ENCODE assay signal across 9 cellular contexts in genomic region chr6:156767603-156768467, GRCh38. TPM values are rescaled to one million over a fixed set of nuclear protein-coding genes. Genes with fewer than 3 reads are reported as not detected.
DNase-seq lines count a peak whose midpoint lies in the region; ATAC-seq and TF ChIP-seq lines count a peak whose summit lies in the region.
"Had no signal": no experiment of that assay in that cellular context is flagged by ENCODE, and none has a peak within 500 bp of the region (broad histone marks: within the 10 kb centered on the region; RNA-seq: fewer than 3 reads in every experiment).

No MANE protein-coding gene starts in this region.

- no peaks in the 10 kb centered on the region for H3K9me3 Mint-ChIP-seq in MCF 10A (ENCODE audit: unreplicated experiment)
- H3K9me3 Mint-ChIP-seq: activated naive CD8-positive, alpha-beta T cell treated with anti-CD3 and anti-CD28 coated beads, Interleukin-2, amount 10 ng/mL, durations not matched to agents 7 days and 5 days had no signal

- no peaks in the 10 kb centered on the region for H3K4me1 Mint-ChIP-seq in MCF 10A (ENCODE audit: insufficient read depth, unreplicated experiment)

- H3K27ac Mint-ChIP-seq in MCF 10A (ENCODE audit: low read depth, unreplicated experiment): no peak overlapping the region
- H3K27ac Mint-ChIP-seq: activated naive CD8-positive, alpha-beta T cell treated with anti-CD3 and anti-CD28 coated beads, Interleukin-2, amount 10 ng/mL, durations not matched to agents 7 days and 5 days had no signal

- no peaks in the 10 kb centered on the region for H3K36me3 Mint-ChIP-seq in MCF 10A (ENCODE audit: insufficient read depth, unreplicated experiment)
- H3K36me3 Mint-ChIP-seq: activated naive CD8-positive, alpha-beta T cell treated with anti-CD3 and anti-CD28 coated beads, Interleukin-2, amount 10 ng/mL, durations not matched to agents 7 days and 5 days had no signal

- CTCF ChIA-PET in MCF 10A (lab: Yijun Ruan, JAX): interaction anchor here (0.6 to 1.2 kb wide), 3 partner anchors 8 to 63 kb away, joined by 3 to 7 read pairs (median 3); no protein-coding TSS in a partner anchor

- TF ChIP-seq CTCF in fibroblast of mammary gland (conservative IDR thresholded peaks at IDR 0.05; ENCODE audit: control insufficient read depth, insufficient read depth, low read depth, low read length) (no peak), MCF 10A (IDR thresholded peaks at IDR 0.05; ENCODE audit: unreplicated experiment) (no peak)

- H3K4me3 ChIP-seq in fibroblast of mammary gland (ENCODE audit: control insufficient read depth, low read depth, low read length): no peak overlapping the region

- peak; percentile 74 for DNase-seq in fibroblast of mammary gland (ENCODE audit: low read depth)
- no peak for DNase-seq in mesenteric fat pad (ENCODE audit: low spot score)
- DNase-seq in MCF 10A (ENCODE audit: unreplicated experiment): no peak
- no peak for DNase-seq in amygdala (lab: John Stamatoyannopoulos, UW)
- DNase-seq in D341Med (ENCODE audit: low spot score): no peak
- DNase-seq: activated naive CD8-positive, alpha-beta T cell treated with anti-CD3 and anti-CD28 coated beads, Interleukin-2, amount 10 ng/mL, durations not matched to agents 7 days and 5 days had no signal

- ATAC-seq in GM18517 (IDR thresholded peaks at IDR 0.05; ENCODE audit: unreplicated experiment) (peak; percentile 93), GM21576 (IDR thresholded peaks at IDR 0.05; ENCODE audit: unreplicated experiment) (peak; percentile 93), HG03460 (IDR thresholded peaks at IDR 0.05; ENCODE audit: unreplicated experiment) (peak; percentile 88)

- H3K27me3 Mint-ChIP-seq in MCF 10A (ENCODE audit: insufficient read depth, unreplicated experiment): no peaks in the 10 kb centered on the region
- H3K27me3 Mint-ChIP-seq: activated naive CD8-positive, alpha-beta T cell treated with anti-CD3 and anti-CD28 coated beads, Interleukin-2, amount 10 ng/mL, durations not matched to agents 7 days and 5 days had no signal

- POLR2A ChIA-PET in MCF 10A (lab: Yijun Ruan, JAX): interaction anchor here (0.8 to 1.2 kb wide), 2 partner anchors 38 to 47 kb away, joined by 3 to 5 read pairs; no protein-coding TSS in a partner anchor

- intact Hi-C loops in MCF 10A (cut with micrococcal nuclease): no loop called here

- no TSS peak for BruUV-seq in MCF 10A (replicated peaks; lab: Mats Ljungman, UMichigan)

- no peak overlapping the region for H3K4me3 Mint-ChIP-seq in MCF 10A (ENCODE audit: unreplicated experiment)
- H3K4me3 Mint-ChIP-seq: activated naive CD8-positive, alpha-beta T cell treated with anti-CD3 and anti-CD28 coated beads, Interleukin-2, amount 10 ng/mL, durations not matched to agents 7 days and 5 days had no signal

RNA-seq across cellular contexts. Expression of gene ARID1B, which starts 9.3 kb away (rescaled TPM):
- total RNA-seq in mesenteric fat pad (87.4 TPM), MCF 10A (2022) (62.2 and 63.9 TPM in 2 replicates)
